Comparison of ENCODE assay signal across 8 cellular contexts in genomic region chr1:37474051-37474696, GRCh38. TPM values are rescaled to one million over a fixed set of nuclear protein-coding genes. Genes with fewer than 3 reads are reported as not detected.
A peak's percentile ranks its signal among the peaks of the same experiment; 100 is the strongest.
DNase-seq lines count a peak whose midpoint lies in the region; ATAC-seq, FAIRE-seq and TF ChIP-seq lines count a peak whose summit lies in the region.

ZC3H12A (plus strand) TSS chr1:37474580; CDS start chr1:37475497, 917 bp downstream.

- no peaks in the 10 kb centered on the region for H3K27me3 Mint-ChIP-seq in central memory CD8-positive, alpha-beta T cell

- H3K36me3 ChIP-seq in kidney (ENCODE audit: control insufficient read depth in 1 of 2, insufficient read depth in 2 of 2, low read length in 2 of 2) = peaks cover 8 to 16% of the 10 kb centered on the region in 2 donors

- FAIRE-seq in kidney (lab: Jason Lieb, UNC) = no peak

- H3K9ac ChIP-seq in kidney (ENCODE audit: low read length in 2 of 2) = peak within 1 kb of the TSS; percentile 96 to 99

- H3K27ac Mint-ChIP-seq in central memory CD8-positive, alpha-beta T cell (ENCODE audit: low read depth) = peak within 1 kb of the TSS; percentile 99

- no peaks in the 10 kb centered on the region for H3K9me3 ChIP-seq in kidney (ENCODE audit: control insufficient read depth in 1 of 2, low read length in 2 of 2)

- peak within 1 kb of the TSS; percentile 96 to 97 for H3K4me3 ChIP-seq in kidney (ENCODE audit: low read length in 2 of 2)

- ATAC-seq in GM18519 (IDR thresholded peaks at IDR 0.05; ENCODE audit: low FRiP score, unreplicated experiment) = peak; percentile 50
- peak; percentile 49 for ATAC-seq in HG03095 (IDR thresholded peaks at IDR 0.05; ENCODE audit: unreplicated experiment)
- ATAC-seq in central memory CD8-positive, alpha-beta T cell (replicated peaks; ENCODE audit: extremely low read depth, poor library complexity, severe bottlenecking) = peak; percentile 53

- peaks cover 63% of the 10 kb centered on the region for H3K4me1 Mint-ChIP-seq in central memory CD8-positive, alpha-beta T cell

- peaks cover 38 to 63% of the 10 kb centered on the region in 2 donors for H3K4me1 ChIP-seq in kidney (ENCODE audit: control insufficient read depth in 1 of 2, insufficient read depth in 1 of 2, low read depth in 1 of 2, low read length in 2 of 2)

- H3K9me3 Mint-ChIP-seq in central memory CD8-positive, alpha-beta T cell = no peaks in the 10 kb centered on the region

- peaks cover 60% of the 10 kb centered on the region for H3K36me3 Mint-ChIP-seq in central memory CD8-positive, alpha-beta T cell (ENCODE audit: insufficient read depth)

- peak within 1 kb of the TSS; percentile 96 for H3K4me3 Mint-ChIP-seq in central memory CD8-positive, alpha-beta T cell

- H3K27ac ChIP-seq in kidney (ENCODE audit: low read depth in 2 of 2, low read length in 2 of 2) = peak within 1 kb of the TSS; percentile 92 to 97

- TF ChIP-seq CTCF in kidney (IDR thresholded peaks at IDR 0.05; ENCODE audit: borderline replicate concordance, extremely low read depth, insufficient read depth) = no peak

- intact Hi-C loops in kidney (cut with DNase I) = no loop called here

- DNase-seq in 8988T (peak; percentile 83), NCI-H345 treated with DMSO at 0.1 percent for 48 hours (lab: John Stamatoyannopoulos, UW; ENCODE audit: unreplicated experiment) (peak; percentile 63), kidney (peak; percentile 98)
- DNase-seq in activated CD4-positive, CD25-positive, alpha-beta regulatory T cell treated with anti-CD3 and anti-CD28 coated beads, Interleukin-2, amount 50 U/mL, for 72 hours = peak; percentile 97
- peak; percentile 87 to 88 for DNase-seq in central memory CD8-positive, alpha-beta T cell (ENCODE audit: low spot score in 2 of 2)
- DNase-seq in stimulated activated CD4-positive, alpha-beta T cell treated with anti-CD3 and anti-CD28 coated beads, Interleukin-15, amount 100 ng/mL, for 24 hours = peak; percentile 93

RNA-seq across cellular contexts. Expression of gene ZC3H12A, which starts in this region (rescaled TPM):
- 21.1 TPM for total RNA-seq in kidney
- 3.8 TPM for polyA plus RNA-seq in kidney (ENCODE audit: insufficient read depth, low read depth, low replicate concordance)

Comparison
In these comparisons a context has a peak if more than half of its experiments do, and no peak if none do; other contexts are left out.
1. Peak in every context shown above with its lines: DNase-seq, ATAC-seq, H3K4me3 ChIP-seq and H3K27ac ChIP-seq.